ENCODE assay signal across 8 cellular contexts in genomic region chr13:44918323-44919102, GRCh38.
A peak's percentile ranks its signal among the peaks of the same experiment; 100 is the strongest.
DNase-seq lines count a peak whose midpoint lies in the region; ATAC-seq and TF ChIP-seq lines count a peak whose summit lies in the region.

No MANE protein-coding gene starts in this region.

- peak overlapping the region; percentile 44 for H3K4me3 ChIP-seq in mononuclear cell (ENCODE audit: low read length)

- H3K4me1 ChIP-seq in mononuclear cell (ENCODE audit: insufficient read depth, low read length) = peaks cover 12% of the 10 kb centered on the region

- peak; percentile 41 for TF ChIP-seq CTCF in C4-2B (conservative IDR thresholded peaks at IDR 0.05)

- no peaks in the 10 kb centered on the region for H3K27me3 ChIP-seq in mononuclear cell (ENCODE audit: insufficient read depth, low read length)

- DNase-seq in GM19238 (ENCODE audit: insufficient read length, low spot score) (peak; percentile 56), NOMO-1 treated with dmso at 0.1 percent for 144 hours (lab: John Stamatoyannopoulos, UW; ENCODE audit: unreplicated experiment) (peak; percentile 84), epithelial cell of prostate (ENCODE audit: low read depth, low spot score) (no peak)
- DNase-seq in activated CD8-positive, alpha-beta memory T cell treated with anti-CD3 and anti-CD28 coated beads, Interleukin-2, amount 50 U/mL, for 1 hour (ENCODE audit: extremely low read depth) = peak; percentile 59
- DNase-seq in stimulated activated CD8-positive, alpha-beta memory T cell treated with anti-CD3 and anti-CD28 coated beads, Interleukin-4, amount 100 ng/mL, for 1 hour (ENCODE audit: low read depth in 2 of 2, low spot score in 1 of 2) = peak; percentile 56 to 67

- peak; percentile 89 for ATAC-seq in HG03432 (IDR thresholded peaks at IDR 0.05; ENCODE audit: unreplicated experiment)

- no peaks in the 10 kb centered on the region for H3K9me3 ChIP-seq in mononuclear cell (ENCODE audit: low read depth, low read length)

- H3K27ac ChIP-seq in C4-2B (peak overlapping the region; percentile 67), epithelial cell of prostate (peak overlapping the region; percentile 94)
